29 cellular contexts compared by ENCODE assay signal in genomic region chr5:159091596-159091995, GRCh38. TPM values are rescaled to one million over a fixed set of nuclear protein-coding genes. Genes with fewer than 3 reads are reported as not detected.
DNase-seq lines count a peak whose midpoint lies in the region; ATAC-seq, FAIRE-seq and TF ChIP-seq lines count a peak whose summit lies in the region.
"Had no signal": no experiment of that assay in that cellular context is flagged by ENCODE, and none has a peak within 500 bp of the region (broad histone marks: within the 10 kb centered on the region; RNA-seq: fewer than 3 reads in every experiment).

No MANE protein-coding gene starts in this region.

- H3K4me2 ChIP-seq in GM12878 (ENCODE audit: control insufficient read depth, insufficient read depth) (peak overlapping the region; percentile 41; the same call in 1 of the 2 replicates), GM23338 (no peak overlapping the region), HepG2 (ENCODE audit: low read depth, low read length) (no peak overlapping the region)

- TF ChIP-seq POLR2A in GM12878 (IDR thresholded peaks at IDR 0.05; ENCODE audit: low read depth, low read length) (no peak), HepG2 (IDR thresholded peaks at IDR 0.05; ENCODE audit: insufficient read depth in 1 of 2, low read depth in 2 of 2, low read length in 2 of 2) (no peak)

- H3K9me2 ChIP-seq in GM23338 (ENCODE audit: insufficient read depth) = no peaks in the 10 kb centered on the region

- no peaks in the 10 kb centered on the region for H3K27me3 Mint-ChIP-seq in stimulated activated naive B cell treated with anti-CD40 and anti-IgM and Interleukin-4, amounts not matched to agents 10 μg/mL and 1 μg/mL and 100 μg/mL, for 72 hours
- peaks cover 33% of the 10 kb centered on the region for H3K27me3 Mint-ChIP-seq in GM23338 (ENCODE audit: insufficient read depth, low read depth, poor library complexity)
- peaks cover 58% of the 10 kb centered on the region for H3K27me3 Mint-ChIP-seq in activated CD8-positive, alpha-beta memory T cell treated with anti-CD3 and anti-CD28 coated beads, Interleukin-2, amount 10 ng/mL, durations not matched to agents 7 days and 5 days
- H3K27me3 Mint-ChIP-seq: stimulated activated memory B cell treated with anti-CD40 and anti-IgM and Interleukin-4, amounts not matched to agents 10 μg/mL and 1 μg/mL and 100 μg/mL, for 72 hours had no signal

- no peaks in the 10 kb centered on the region for H3K9me3 ChIP-seq in GM12878 (replicated peaks; ENCODE audit: control insufficient read depth, insufficient read depth, low read length)
- H3K9me3 ChIP-seq in HepG2 (ENCODE audit: low read length) = no peaks in the 10 kb centered on the region
- H3K9me3 ChIP-seq: HAP-1, pancreas, right atrium auricular region, spleen had no signal

- H3K4me1 ChIP-seq in GM12878 (ENCODE audit: control insufficient read depth, insufficient read depth, low read length) (peaks cover 5% of the 10 kb centered on the region; the same call in 1 of the 2 replicates), GM23338 (ENCODE audit: insufficient read depth) (peaks cover 17% of the 10 kb centered on the region; the same call in 1 of the 2 replicates), HepG2 (ENCODE audit: insufficient read depth, low read length) (no peaks in the 10 kb centered on the region)

- no peak for TF ChIP-seq RAD21 in GM12878 (IDR thresholded peaks at IDR 0.05; ENCODE audit: insufficient read depth, low read depth, low read length)
- no peak for TF ChIP-seq RAD21 in HepG2 (CRISPR knock-in tag; IDR thresholded peaks at IDR 0.05)

- H3K4me3 ChIP-seq in GM12878 (peak overlapping the region; percentile 7; the same call in 1 of the 2 replicates), GM23338 (no peak overlapping the region), HepG2 (replicated peaks in 1 of 3; ENCODE audit: insufficient read depth in 1 of 3, low read depth in 2 of 3, low read length in 3 of 3) (no peak overlapping the region)
- H3K4me3 ChIP-seq: HAP-1, pancreas, right atrium auricular region, SK-N-MC, spleen had no signal

- DNase-seq in DMS 273 (lab: John Stamatoyannopoulos, UW; ENCODE audit: unreplicated experiment) (peak; percentile 68), NCI-H524 (lab: John Stamatoyannopoulos, UW) (peak; percentile 63 to 82), GM12878 (ENCODE audit: low read depth, low spot score) (no peak), GM23338 (ENCODE audit: low spot score) (no peak), HepG2 (ENCODE audit: low spot score) (no peak), NOMO-1 (lab: John Stamatoyannopoulos, UW; ENCODE audit: unreplicated experiment in 2 of 2) (no peak)
- no peak for DNase-seq in stimulated activated naive B cell treated with anti-CD40 and anti-IgM and Interleukin-4, amounts not matched to agents 10 μg/mL and 1 μg/mL and 100 μg/mL, for 72 hours
- no peak for DNase-seq in activated CD8-positive, alpha-beta memory T cell treated with anti-CD3 and anti-CD28 coated beads, Interleukin-2, amount 10 ng/mL, durations not matched to agents 7 days and 5 days
- DNase-seq: activated CD4-positive, alpha-beta T cell treated with anti-CD3 and anti-CD28 coated beads, Interleukin-2, amount 50 U/mL, for 1 hour; activated naive CD4-positive, alpha-beta T cell treated with anti-CD3 and anti-CD28 coated beads, Interleukin-2, amount 50 U/mL, for 16 hours; anterior cingulate cortex; CD4-positive, alpha-beta memory T cell; DND-41; NCI-H1048; NCI-H2029; NCI-H510A; pancreas; spleen; stimulated activated CD4-positive, alpha-beta T cell treated with anti-CD3 and anti-CD28 coated beads, Interleukin-4, amount 100 ng/mL, for 1 hour; T-helper 17 cell had no signal

- H3K4me3 Mint-ChIP-seq in stimulated activated naive B cell treated with anti-CD40 and anti-IgM and Interleukin-4, amounts not matched to agents 10 μg/mL and 1 μg/mL and 100 μg/mL, for 72 hours = no peak overlapping the region
- no peak overlapping the region for H3K4me3 Mint-ChIP-seq in GM23338
- H3K4me3 Mint-ChIP-seq in activated CD8-positive, alpha-beta memory T cell treated with anti-CD3 and anti-CD28 coated beads, Interleukin-2, amount 10 ng/mL, durations not matched to agents 7 days and 5 days = no peak overlapping the region
- H3K4me3 Mint-ChIP-seq: CD4-positive, alpha-beta memory T cell; dendritic cell treated with granulocyte-macrophage colony-stimulating factor and Interleukin-4, amounts not matched to agents 40 ng/mL and 50 ng/mL, for 4 days; natural killer cell treated with Interleukin-12 subunit alpha and Interleukin-12 subunit beta and Interleukin-15 and Interleukin-18, amount 100 ng/mL, for 72 hours; stimulated activated memory B cell treated with anti-CD40 and anti-IgM and Interleukin-4, amounts not matched to agents 10 μg/mL and 1 μg/mL and 100 μg/mL, for 72 hours; T-helper 17 cell had no signal

- TF ChIP-seq CTCF in GM12878 (IDR thresholded peaks at IDR 0.05 in 2 of 3, conservative IDR thresholded peaks at IDR 0.05 in 1 of 3; ENCODE audit: control insufficient read depth in 2 of 3, extremely low read depth in 1 of 3, insufficient read depth in 1 of 3, low read depth in 3 of 3, low read length in 3 of 3) (no peak), GM23338 (conservative IDR thresholded peaks at IDR 0.05; ENCODE audit: low read depth in 2 of 2) (no peak), HepG2 (CRISPR knock-in tag; IDR thresholded peaks at IDR 0.05) (no peak)

- CTCF ChIA-PET in GM12878 (lab: Yijun Ruan, JAX) = interaction anchor here (0.8 to 2.5 kb wide), 6 partner anchors 11 to 396 kb away, joined by 3 to 10 read pairs (median 4); no protein-coding TSS in a partner anchor
- CTCF ChIA-PET in HepG2 (lab: Yijun Ruan, JAX; ENCODE audit: low intra/inter-chr PET ratio, low total read pairs) = no interaction called here
- CTCF ChIA-PET in activated CD8-positive, alpha-beta memory T cell treated with anti-CD3 and anti-CD28 coated beads, Interleukin-2, amount 10 ng/mL, durations not matched to agents 7 days and 5 days (lab: Charles Lee) = interaction anchor here (1.9 to 3.7 kb wide), 2 partner anchors 15 to 396 kb away, joined by 8 to 24 read pairs; no protein-coding TSS in a partner anchor

- H2AFZ ChIP-seq in GM12878 (ENCODE audit: control insufficient read depth, low read depth, low read length) (no peak overlapping the region), GM23338 (no peak overlapping the region), HepG2 (ENCODE audit: low read length) (no peak overlapping the region)

- H3K27ac Mint-ChIP-seq in stimulated activated naive B cell treated with anti-CD40 and anti-IgM and Interleukin-4, amounts not matched to agents 10 μg/mL and 1 μg/mL and 100 μg/mL, for 72 hours = peak overlapping the region; percentile 1
- H3K27ac Mint-ChIP-seq in GM23338 = no peak overlapping the region
- H3K27ac Mint-ChIP-seq in activated CD8-positive, alpha-beta memory T cell treated with anti-CD3 and anti-CD28 coated beads, Interleukin-2, amount 10 ng/mL, durations not matched to agents 7 days and 5 days = no peak overlapping the region
- H3K27ac Mint-ChIP-seq: CD4-positive, alpha-beta memory T cell; dendritic cell treated with granulocyte-macrophage colony-stimulating factor and Interleukin-4, amounts not matched to agents 40 ng/mL and 50 ng/mL, for 4 days; natural killer cell treated with Interleukin-12 subunit alpha and Interleukin-12 subunit beta and Interleukin-15 and Interleukin-18, amount 100 ng/mL, for 72 hours; stimulated activated memory B cell treated with anti-CD40 and anti-IgM and Interleukin-4, amounts not matched to agents 10 μg/mL and 1 μg/mL and 100 μg/mL, for 72 hours; T-helper 17 cell had no signal

- H3K79me2 ChIP-seq in GM12878 (ENCODE audit: control insufficient read depth, insufficient read depth, low read length) (peaks cover 42% of the 10 kb centered on the region), GM23338 (replicated peaks; ENCODE audit: insufficient read depth) (no peaks in the 10 kb centered on the region), HepG2 (ENCODE audit: insufficient read depth, low read length) (no peaks in the 10 kb centered on the region)

- H3K9ac ChIP-seq in GM12878 (ENCODE audit: control insufficient read depth, insufficient read depth, low read length) = no peak overlapping the region
- H3K9ac ChIP-seq in HepG2 (ENCODE audit: insufficient read depth, low read depth, low read length) = no peak overlapping the region

- H3K4me1 Mint-ChIP-seq in stimulated activated naive B cell treated with anti-CD40 and anti-IgM and Interleukin-4, amounts not matched to agents 10 μg/mL and 1 μg/mL and 100 μg/mL, for 72 hours = peaks cover 52 to 82% of the 10 kb centered on the region in 2 donors
- peaks cover 25% of the 10 kb centered on the region for H3K4me1 Mint-ChIP-seq in GM23338
- H3K4me1 Mint-ChIP-seq in activated CD8-positive, alpha-beta memory T cell treated with anti-CD3 and anti-CD28 coated beads, Interleukin-2, amount 10 ng/mL, durations not matched to agents 7 days and 5 days = peaks cover 5% of the 10 kb centered on the region

- POLR2A ChIA-PET in GM12878 (lab: Charles Lee) (interaction anchor here (0.6 to 5.2 kb wide), 12 partner anchors 10 to 266 kb away, joined by 3 to 29 read pairs (median 5); partner anchors contain the start of gene EBF1), HepG2 (lab: Yijun Ruan, JAX) (no interaction called here)

- intact Hi-C loops in GM12878 (cut with micrococcal nuclease; ENCODE audit: unreplicated experiment) (no loop called here), HepG2 (cut with micrococcal nuclease; ENCODE audit: unreplicated experiment) (no loop called here)

- H4K20me1 ChIP-seq in GM12878 (ENCODE audit: control insufficient read depth, insufficient read depth) (no peaks in the 10 kb centered on the region), GM23338 (replicated peaks; ENCODE audit: insufficient read depth) (peaks cover 9% of the 10 kb centered on the region; the same call in 1 of the 2 replicates), HepG2 (ENCODE audit: insufficient read depth, low read length) (no peaks in the 10 kb centered on the region)

- 38% methylated on average over 3 of the region's 3 CpGs for WGBS in GM12878 (ENCODE audit: insufficient coverage, insufficient replicate concordance, low lambda C conversion rate, missing lambda C conversion rate)
- WGBS in HepG2 (ENCODE audit: low lambda C conversion rate) = 13% methylated on average over 3 of the region's 3 CpGs

- H3K36me3 ChIP-seq in GM12878 (ENCODE audit: control insufficient read depth in 2 of 2, insufficient read depth in 2 of 2, low read length in 1 of 2) (no peaks in the 10 kb centered on the region), GM23338 (ENCODE audit: insufficient read depth) (no peaks in the 10 kb centered on the region), HepG2 (replicated peaks in 1 of 2; ENCODE audit: control insufficient read depth in 1 of 2, insufficient read depth in 2 of 2, low read length in 2 of 2) (no peaks in the 10 kb centered on the region)
- H3K36me3 ChIP-seq: HAP-1, pancreas, right atrium auricular region had no signal

- in situ Hi-C loops in GM12878 (cut with MboI) = no loop called here
- in situ Hi-C loops in HepG2 (cut with HindIII; ENCODE audit: extremely low pct_ligation_motif_present, low pct_unique_long_range_greater_than_20kb) = no loop called here

- no peaks in the 10 kb centered on the region; the same call in 1 of the 2 replicates for H3F3A ChIP-seq in GM23338 (replicated peaks; ENCODE audit: low read depth)

- no peaks in the 10 kb centered on the region for H3K27me3 ChIP-seq in GM12878 (replicated peaks in 1 of 2; ENCODE audit: control insufficient read depth in 2 of 2, insufficient read depth in 2 of 2, low read length in 1 of 2)
- H3K27me3 ChIP-seq in GM23338 (ENCODE audit: insufficient read depth) = peaks cover 62% of the 10 kb centered on the region
- peaks cover 5 to 9% of the 10 kb centered on the region in 2 experiments; a peak in 4 of 5 replicates for H3K27me3 ChIP-seq in HepG2 (ENCODE audit: control insufficient read depth in 1 of 2, insufficient read depth in 2 of 2, low read length in 2 of 2)
- H3K27me3 ChIP-seq: pancreas, right atrium auricular region had no signal

- no peak for FAIRE-seq in GM12878 (lab: Jason Lieb, UNC)
- no peak for FAIRE-seq in HepG2 (lab: Jason Lieb, UNC)
- FAIRE-seq: islet of Langerhans, pancreas had no signal

- SMC1A ChIA-PET in GM12878 (lab: Charles Lee; ENCODE audit: uncharacterized antibody, unreplicated experiment) = interaction anchor here (0.8 to 6.6 kb wide), 33 partner anchors 7 to 656 kb away, joined by 3 to 122 read pairs (median 6); partner anchors contain the start of gene EBF1

- TF ChIP-seq EP300 in GM12878 (IDR thresholded peaks at IDR 0.05; ENCODE audit: borderline replicate concordance in 1 of 2, control insufficient read depth in 1 of 2, low read depth in 2 of 2, low read length in 2 of 2) (no peak), HepG2 (IDR thresholded peaks at IDR 0.05; ENCODE audit: low read depth in 2 of 2, low read length in 2 of 2) (no peak), HepG2 (CRISPR knock-in tag; IDR thresholded peaks at IDR 0.05; ENCODE audit: borderline replicate concordance) (no peak)

- RAD21 ChIA-PET in GM12878 (lab: Charles Lee; ENCODE audit: unreplicated experiment) = interaction anchor here (0.8 to 10.0 kb wide), 21 partner anchors 10 to 215 kb away, joined by 3 to 131 read pairs (median 6); partner anchors contain the start of gene EBF1

- H3K9me3 Mint-ChIP-seq in stimulated activated naive B cell treated with anti-CD40 and anti-IgM and Interleukin-4, amounts not matched to agents 10 μg/mL and 1 μg/mL and 100 μg/mL, for 72 hours = no peaks in the 10 kb centered on the region
- no peaks in the 10 kb centered on the region for H3K9me3 Mint-ChIP-seq in GM23338
- no peaks in the 10 kb centered on the region for H3K9me3 Mint-ChIP-seq in activated CD8-positive, alpha-beta memory T cell treated with anti-CD3 and anti-CD28 coated beads, Interleukin-2, amount 10 ng/mL, durations not matched to agents 7 days and 5 days (ENCODE audit: low read depth)
- H3K9me3 Mint-ChIP-seq: CD4-positive, alpha-beta memory T cell; dendritic cell treated with granulocyte-macrophage colony-stimulating factor and Interleukin-4, amounts not matched to agents 40 ng/mL and 50 ng/mL, for 4 days; natural killer cell treated with Interleukin-12 subunit alpha and Interleukin-12 subunit beta and Interleukin-15 and Interleukin-18, amount 100 ng/mL, for 72 hours; stimulated activated memory B cell treated with anti-CD40 and anti-IgM and Interleukin-4, amounts not matched to agents 10 μg/mL and 1 μg/mL and 100 μg/mL, for 72 hours had no signal

- peaks cover 56 to 66% of the 10 kb centered on the region in 2 donors for H3K36me3 Mint-ChIP-seq in stimulated activated naive B cell treated with anti-CD40 and anti-IgM and Interleukin-4, amounts not matched to agents 10 μg/mL and 1 μg/mL and 100 μg/mL, for 72 hours
- no peaks in the 10 kb centered on the region for H3K36me3 Mint-ChIP-seq in GM23338 (ENCODE audit: low read depth)
- no peaks in the 10 kb centered on the region for H3K36me3 Mint-ChIP-seq in activated CD8-positive, alpha-beta memory T cell treated with anti-CD3 and anti-CD28 coated beads, Interleukin-2, amount 10 ng/mL, durations not matched to agents 7 days and 5 days
- H3K36me3 Mint-ChIP-seq: CD4-positive, alpha-beta memory T cell; natural killer cell treated with Interleukin-12 subunit alpha and Interleukin-12 subunit beta and Interleukin-15 and Interleukin-18, amount 100 ng/mL, for 72 hours had no signal

- BruUV-seq in GM12878 (replicated peaks; lab: Mats Ljungman, UMichigan) (no TSS peak), HepG2 (replicated peaks; lab: Mats Ljungman, UMichigan) (no TSS peak)

- ATAC-seq in GM12878 (no peak), GM23338 (no peak), HepG2 (no peak)
- ATAC-seq in stimulated activated naive B cell treated with anti-CD40 and anti-IgM and Interleukin-4, amounts not matched to agents 10 μg/mL and 1 μg/mL and 100 μg/mL, for 72 hours (replicated peaks) = no peak
- no peak for ATAC-seq in activated CD8-positive, alpha-beta memory T cell treated with anti-CD3 and anti-CD28 coated beads, Interleukin-2, amount 10 ng/mL, durations not matched to agents 7 days and 5 days
- ATAC-seq: natural killer cell treated with Interleukin-12 subunit alpha and Interleukin-12 subunit beta and Interleukin-15 and Interleukin-18, amount 100 ng/mL, for 72 hours; stimulated activated memory B cell treated with anti-CD40 and anti-IgM and Interleukin-4, amounts not matched to agents 10 μg/mL and 1 μg/mL and 100 μg/mL, for 72 hours; T-helper 17 cell had no signal

- H3K27ac ChIP-seq in GM12878 (ENCODE audit: control insufficient read depth, insufficient read depth) = no peak overlapping the region
- H3K27ac ChIP-seq in GM23338 (ENCODE audit: low read depth) = no peak overlapping the region
- H3K27ac ChIP-seq in HepG2 (ENCODE audit: extremely low read length, insufficient read depth, low read length) = no peak overlapping the region
- H3K27ac ChIP-seq: HL-60, pancreas, SK-N-MC, spleen had no signal

RNA-seq across cellular contexts. Expression of gene EBF1, which starts 8.1 kb away (rescaled TPM):
- total RNA-seq in GM12878 (2013; cell fraction: nucleolus; rRNA removed) = 128 and 147 TPM in 2 replicates
- total RNA-seq in GM12878 (2014; rRNA removed) (4.2 and 4.8 TPM in 2 replicates), GM12878 (2014; rRNA removed; fragmentation: Illumina TruSeq; extraction: Trizol) (6.5 TPM in 2 replicates), GM12878 (2021) (18.6 and 19.0 TPM in 2 replicates), HepG2 (2016; rRNA removed; fragmentation: Illumina TruSeq; extraction: Trizol) (not detected in 2 replicates)
- polyA plus RNA-seq in GM12878 (2011; ENCODE audit: low read depth) = 2.0 TPM
- polyA plus RNA-seq in GM12878 (2011; rRNA removed) (14.3 and 23.8 TPM in 2 replicates), GM12878 (2014; fragmentation: Illumina TruSeq; extraction: Trizol) (6.1 and 6.5 TPM in 2 replicates), GM12878 (2014; fragmentation: Nextera tagmentation; extraction: Ambion mirVana) (1 to 10 TPM; 5.6 to 7.5 TPM), GM12878 (2014; rRNA removed) (3.3 and 3.5 TPM in 2 replicates), GM12878 (2016; fragmentation: Nextera tagmentation; extraction: Ambion mirVana) (10 to 100 TPM; 10.2 to 16.0 TPM), GM23338 (2016; fragmentation: Nextera tagmentation; extraction: Ambion mirVana) (0.28 and 0.53 TPM in 2 replicates), HepG2 (2011; rRNA removed) (not detected in 2 replicates)
- 13.7 and 18.6 TPM in 2 replicates for polyA plus RNA-seq in GM12878 (2011; cell fraction: cytosol; rRNA removed)
- polyA plus RNA-seq in GM12878 (2011; cell fraction: nucleus; rRNA removed) = 32.5 and 40.8 TPM in 2 replicates
- 5.2 and 5.7 TPM in 2 replicates for polyA plus RNA-seq in GM12878 (2012)
- 90.8 and 96.0 TPM in 2 replicates for polyA minus RNA-seq in GM12878 (2011; rRNA and poly(A)+ RNA removed)
- polyA minus RNA-seq in GM12878 (2011; cell fraction: cytosol; rRNA and poly(A)+ RNA removed) = 18.4 and 27.9 TPM in 2 replicates
- polyA minus RNA-seq in GM12878 (2011; cell fraction: nucleus; rRNA and poly(A)+ RNA removed) = 54.5 and 82.3 TPM in 2 replicates
- 0.38 TPM in 1 of 2 replicates, not detected in the other for total RNA-seq in GM23338 (2014; rRNA removed; shearing (Covaris generic))
- total RNA-seq in HepG2 (2016; cell fraction: cytosol; rRNA removed; fragmentation: Illumina TruSeq; extraction: Trizol; ENCODE audit: low read depth) = not detected in 2 replicates
- not detected in 2 replicates for total RNA-seq in HepG2 (2016; cell fraction: insoluble cytoplasmic fraction; rRNA removed; fragmentation: Illumina TruSeq; extraction: Trizol)
- not detected in 2 replicates for total RNA-seq in HepG2 (2016; cell fraction: membrane; rRNA removed; fragmentation: Illumina TruSeq; extraction: Trizol)
- not detected in 2 replicates for total RNA-seq in HepG2 (2016; cell fraction: nucleus; rRNA removed; fragmentation: Illumina TruSeq; extraction: Trizol)
- polyA plus RNA-seq in HepG2 (2011; cell fraction: cytosol; rRNA removed) = not detected in 2 replicates
- not detected in 2 replicates for polyA plus RNA-seq in HepG2 (2011; cell fraction: nucleus; rRNA removed)
- polyA plus RNA-seq in HepG2 (2012) = not detected in 2 replicates
- not detected in 2 replicates for polyA plus RNA-seq in HepG2 (2016; cell fraction: cytosol; fragmentation: Illumina TruSeq; extraction: Trizol; ENCODE audit: low read depth)
- not detected in 2 replicates for polyA plus RNA-seq in HepG2 (2016; cell fraction: insoluble cytoplasmic fraction; fragmentation: Illumina TruSeq; extraction: Trizol; ENCODE audit: low read depth)
- not detected in 2 replicates for polyA plus RNA-seq in HepG2 (2016; cell fraction: membrane; fragmentation: Illumina TruSeq; extraction: Trizol; ENCODE audit: low read depth)
- polyA plus RNA-seq in HepG2 (2016; cell fraction: nucleus; fragmentation: Illumina TruSeq; extraction: Trizol; ENCODE audit: insufficient read depth, low read depth) = not detected in 2 replicates
- polyA minus RNA-seq in HepG2 (2011; rRNA and poly(A)+ RNA removed; ENCODE audit: low replicate concordance) = 0.14 TPM in 1 of 2 replicates, not detected in the other
- not detected in 2 replicates for polyA minus RNA-seq in HepG2 (2011; cell fraction: cytosol; rRNA and poly(A)+ RNA removed)
- polyA minus RNA-seq in HepG2 (2011; cell fraction: nucleus; rRNA and poly(A)+ RNA removed) = not detected in 2 replicates
- under 1 TPM in 1 of 2 experiments, not detected in 1; 0.54 TPM for total RNA-seq in activated CD8-positive, alpha-beta memory T cell treated with anti-CD3 and anti-CD28 coated beads, Interleukin-2, amount 10 ng/mL, durations not matched to agents 7 days and 5 days
- total RNA-seq: RPMI7951 had no signal

Comparison
In these comparisons a context has a peak if more than half of its experiments do, and no peak if none do; other contexts are left out.
1. DNase-seq: peak in DMS 273 (single experiment) and NCI-H524 (2 of 2); none in GM12878 (single experiment), stimulated activated naive B cell treated with anti-CD40 and anti-IgM and Interleukin-4, amounts not matched to agents 10 μg/mL and 1 μg/mL and 100 μg/mL, for 72 hours (single experiment), GM23338 (single experiment), HepG2 (single experiment), activated CD8-positive, alpha-beta memory T cell treated with anti-CD3 and anti-CD28 coated beads, Interleukin-2, amount 10 ng/mL, durations not matched to agents 7 days and 5 days (single experiment) and NOMO-1 (0 of 2).